Comparison of ENCODE assay signal across 9 cellular contexts in the genomic region with DNA sequence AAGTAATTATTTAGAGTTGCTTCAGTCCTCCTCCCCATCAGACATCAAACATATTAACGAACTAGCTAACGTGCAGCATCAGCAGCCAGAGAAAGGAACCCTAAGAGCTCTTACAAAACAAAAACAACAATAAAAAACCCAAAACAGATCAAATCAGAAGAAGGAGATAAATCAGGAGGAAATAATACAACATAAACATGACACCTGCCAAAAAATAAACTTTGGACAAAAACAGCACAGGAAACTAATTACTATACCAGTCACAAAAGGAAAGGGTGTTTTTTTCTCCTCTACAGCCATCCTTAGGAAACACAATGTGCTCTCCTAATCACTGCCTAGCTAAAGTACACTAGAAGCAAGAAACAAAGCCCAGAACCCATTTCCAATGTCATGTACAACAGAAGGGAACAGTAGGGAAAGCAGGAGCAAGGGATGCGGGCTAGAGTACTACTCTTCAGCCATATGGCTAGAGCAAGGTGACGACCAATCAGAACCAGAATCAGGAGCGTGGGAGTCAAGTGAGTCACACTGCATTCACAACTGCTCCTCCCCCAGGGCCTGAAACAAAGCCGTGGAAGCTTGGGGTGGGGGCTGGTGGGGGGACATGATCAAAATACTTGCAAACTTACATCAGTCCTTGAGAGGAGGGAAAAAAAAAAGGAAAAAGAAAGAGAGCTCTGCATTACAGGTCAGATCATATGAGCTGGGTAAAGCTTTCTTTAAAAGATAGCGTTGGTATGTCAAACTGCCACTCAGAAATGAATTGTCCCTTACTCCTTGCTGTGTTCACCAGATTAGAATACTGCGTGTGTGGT.
DNase-seq lines count a peak whose midpoint lies in the region; TF ChIP-seq lines count a peak whose summit lies in the region.
"Had no signal": no experiment of that assay in that cellular context is flagged by ENCODE, and none has a peak within 500 bp of the region (broad histone marks: within the 10 kb centered on the region; RNA-seq: fewer than 3 reads in every experiment).

No MANE protein-coding gene starts in this region.

- no peak for TF ChIP-seq EP300 in stomach (IDR thresholded peaks at IDR 0.05)

- H3K4me3 ChIP-seq in fibroblast of villous mesenchyme (ENCODE audit: low read depth, low read length) (no peak overlapping the region), retinal pigment epithelial cell (ENCODE audit: low read length) (no peak overlapping the region), stomach (no peak overlapping the region)
- H3K4me3 ChIP-seq: SK-N-MC had no signal

- peaks cover 13 to 19% (median 19%) of the 10 kb centered on the region in 4 donors for H3K36me3 ChIP-seq in stomach

- no peaks in the 10 kb centered on the region for H3K9me3 ChIP-seq in stomach

- TF ChIP-seq POLR2A in stomach (IDR thresholded peaks at IDR 0.05) = no peak

- WGBS in stomach, 5 donors = 38 to 51% (median 48%) methylated on average over 8 of the region's 8 CpGs

- no peaks in the 10 kb centered on the region for H3K27me3 ChIP-seq in stomach

- TF ChIP-seq CTCF in fibroblast of villous mesenchyme (IDR thresholded peaks at IDR 0.05; ENCODE audit: insufficient read depth, low read depth, low read length) = no peak
- TF ChIP-seq CTCF in retinal pigment epithelial cell (conservative IDR thresholded peaks at IDR 0.05; ENCODE audit: low read depth, low read length) = no peak
- no peak for TF ChIP-seq CTCF in stomach (IDR thresholded peaks at IDR 0.05)

- DNase-seq in NCI-H748 (lab: John Stamatoyannopoulos, UW; ENCODE audit: unreplicated experiment) = peak; percentile 28
- DNase-seq in NCI-H748 treated with DMSO at 0.1 percent for 48 hours (lab: John Stamatoyannopoulos, UW) = no peak
- DNase-seq in T1000 (lab: John Stamatoyannopoulos, UW) = peak; percentile 3
- peak; percentile 80 for DNase-seq in fibroblast of villous mesenchyme (ENCODE audit: low read depth)
- DNase-seq in retinal pigment epithelial cell (ENCODE audit: low read depth) = peak; percentile 67
- no peak for DNase-seq in SHP77 (lab: John Stamatoyannopoulos, UW)
- DNase-seq in SKM-1 treated with dmso at 0.1 percent for 144 hours (lab: John Stamatoyannopoulos, UW; ENCODE audit: unreplicated experiment) = no peak
- DNase-seq in stomach = no peak

- peaks cover 0 to 31% (median 22%) of the 10 kb centered on the region in 4 donors for H3K4me1 ChIP-seq in stomach

- no peak overlapping the region for H3K27ac ChIP-seq in stomach
- H3K27ac ChIP-seq: SK-N-MC had no signal

- intact Hi-C loops in stomach (cut with DNase I; ENCODE audit: low total_unique reads) = no loop called here

Comparison
In these comparisons a context has a peak if more than half of its experiments do, and no peak if none do; other contexts are left out.
1. DNase-seq: peak in NCI-H748 (single experiment), T1000 (single experiment), fibroblast of villous mesenchyme (single experiment) and retinal pigment epithelial cell (single experiment); none in NCI-H748 treated with DMSO at 0.1 percent for 48 hours (single experiment), SHP77 (0 of 2), SKM-1 treated with dmso at 0.1 percent for 144 hours (single experiment) and stomach (single experiment).